8 cellular contexts compared by ENCODE assay signal in the genomic region with DNA sequence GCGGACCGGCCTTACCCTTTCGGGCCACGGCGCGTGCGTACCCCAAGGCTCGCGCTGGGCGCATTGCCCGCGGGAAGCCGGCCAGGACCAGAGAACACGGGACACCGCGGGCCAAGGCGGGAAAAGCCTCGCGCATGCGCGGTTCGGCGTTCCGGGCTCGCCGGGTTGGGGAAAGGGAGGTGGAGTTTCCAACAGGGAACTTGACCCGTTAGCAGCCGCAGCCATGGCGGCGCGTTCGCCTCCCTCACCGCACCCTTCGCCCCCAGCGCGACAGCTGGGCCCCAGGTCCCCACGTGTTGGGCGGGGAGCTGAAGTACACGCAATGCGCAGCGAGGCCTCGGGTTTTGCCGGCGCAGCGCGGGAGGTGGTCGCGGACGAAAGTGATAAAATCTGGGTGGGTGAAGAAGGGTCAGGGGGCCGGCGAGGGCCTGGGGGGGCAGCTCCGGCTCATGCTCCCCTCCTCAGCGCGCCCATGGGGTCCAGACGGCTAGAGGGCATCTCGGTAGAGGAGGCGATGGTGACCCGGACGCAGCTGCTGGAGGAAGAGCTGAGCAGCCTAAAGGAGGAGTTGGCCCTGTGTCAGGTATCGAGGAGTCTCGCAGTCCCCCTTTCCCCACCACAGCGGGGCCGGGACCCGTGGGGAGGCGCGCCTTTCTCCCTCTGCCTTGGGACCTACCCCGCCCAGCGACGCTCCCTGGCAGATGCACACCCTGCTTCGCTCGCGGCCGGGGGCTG. TPM values are rescaled to one million over a fixed set of nuclear protein-coding genes. Genes with fewer than 3 reads are reported as not detected.
DNase-seq lines count a peak whose midpoint lies in the region; ATAC-seq and TF ChIP-seq lines count a peak whose summit lies in the region.

A gene with protein sequence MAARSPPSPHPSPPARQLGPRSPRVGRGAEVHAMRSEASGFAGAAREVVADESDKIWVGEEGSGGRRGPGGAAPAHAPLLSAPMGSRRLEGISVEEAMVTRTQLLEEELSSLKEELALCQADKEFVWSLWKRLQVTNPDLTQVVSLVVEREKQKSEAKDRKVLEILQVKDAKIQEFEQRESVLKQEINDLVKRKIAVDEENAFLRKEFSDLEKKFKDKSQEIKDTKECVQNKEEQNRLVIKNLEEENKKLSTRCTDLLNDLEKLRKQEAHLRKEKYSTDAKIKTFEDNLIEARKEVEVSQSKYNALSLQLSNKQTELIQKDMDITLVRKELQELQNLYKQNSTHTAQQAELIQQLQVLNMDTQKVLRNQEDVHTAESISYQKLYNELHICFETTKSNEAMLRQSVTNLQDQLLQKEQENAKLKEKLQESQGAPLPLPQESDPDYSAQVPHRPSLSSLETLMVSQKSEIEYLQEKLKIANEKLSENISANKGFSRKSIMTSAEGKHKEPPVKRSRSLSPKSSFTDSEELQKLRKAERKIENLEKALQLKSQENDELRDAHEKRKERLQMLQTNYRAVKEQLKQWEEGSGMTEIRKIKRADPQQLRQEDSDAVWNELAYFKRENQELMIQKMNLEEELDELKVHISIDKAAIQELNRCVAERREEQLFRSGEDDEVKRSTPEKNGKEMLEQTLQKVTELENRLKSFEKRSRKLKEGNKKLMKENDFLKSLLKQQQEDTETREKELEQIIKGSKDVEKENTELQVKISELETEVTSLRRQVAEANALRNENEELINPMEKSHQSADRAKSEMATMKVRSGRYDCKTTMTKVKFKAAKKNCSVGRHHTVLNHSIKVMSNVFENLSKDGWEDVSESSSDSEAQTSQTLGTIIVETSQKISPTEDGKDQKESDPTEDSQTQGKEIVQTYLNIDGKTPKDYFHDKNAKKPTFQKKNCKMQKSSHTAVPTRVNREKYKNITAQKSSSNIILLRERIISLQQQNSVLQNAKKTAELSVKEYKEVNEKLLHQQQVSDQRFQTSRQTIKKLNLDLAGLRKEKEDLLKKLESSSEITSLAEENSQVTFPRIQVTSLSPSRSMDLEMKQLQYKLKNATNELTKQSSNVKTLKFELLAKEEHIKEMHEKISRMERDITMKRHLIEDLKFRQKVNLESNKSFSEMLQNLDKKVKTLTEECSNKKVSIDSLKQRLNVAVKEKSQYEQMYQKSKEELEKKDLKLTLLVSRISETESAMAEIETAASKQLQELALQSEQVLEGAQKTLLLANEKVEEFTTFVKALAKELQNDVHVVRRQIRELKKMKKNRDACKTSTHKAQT (N-terminal part only) (plus strand): TSS at position 198 of the 735 bp plus-strand sequence. CDS start 26 bp downstream, at position 224.

- intact Hi-C loops in Calu3 (cut with micrococcal nuclease; ENCODE audit: unreplicated experiment) (no loop called here), cardiac septum (cut with DNase I) (no loop called here), transverse colon (cut with DNase I; ENCODE audit: low total_unique reads) (no loop called here)

- POLR2A ChIA-PET in activated naive CD8-positive, alpha-beta T cell treated with anti-CD3 and anti-CD28 coated beads, Interleukin-2, amount 10 ng/mL, durations not matched to agents 7 days and 5 days (lab: Charles Lee): no interaction called here

- 8% methylated on average over 68 of the region's 73 CpGs; no CpG with 5 or more reads in 1 of the 2 donors for WGBS in transverse colon (ENCODE audit: low coverage in 1 of 2), 2 donors

- TF ChIP-seq POLR2A in transverse colon (IDR thresholded peaks at IDR 0.05): peak; percentile 37

- H3K4me3 Mint-ChIP-seq in Calu3 (ENCODE audit: low read depth, unreplicated experiment): peak within 1 kb of the TSS; percentile 91
- H3K4me3 Mint-ChIP-seq in activated naive CD8-positive, alpha-beta T cell treated with anti-CD3 and anti-CD28 coated beads, Interleukin-2, amount 10 ng/mL, durations not matched to agents 7 days and 5 days: peak within 1 kb of the TSS; percentile 80

- H3K36me3 ChIP-seq in osteoblast (ENCODE audit: insufficient read depth, low read length) (no peaks in the 10 kb centered on the region), transverse colon (no peaks in the 10 kb centered on the region)

- H3K4me1 Mint-ChIP-seq in Calu3 (ENCODE audit: low read depth, unreplicated experiment): peaks cover 8% of the 10 kb centered on the region
- peaks cover 5% of the 10 kb centered on the region for H3K4me1 Mint-ChIP-seq in activated naive CD8-positive, alpha-beta T cell treated with anti-CD3 and anti-CD28 coated beads, Interleukin-2, amount 10 ng/mL, durations not matched to agents 7 days and 5 days

- TF ChIP-seq CTCF in Calu3 (IDR thresholded peaks at IDR 0.05; ENCODE audit: unreplicated experiment): no peak
- TF ChIP-seq CTCF in osteoblast (IDR thresholded peaks at IDR 0.05; ENCODE audit: extremely low read depth, low read depth, low read length): no peak
- no peak for TF ChIP-seq CTCF in transverse colon (IDR thresholded peaks at IDR 0.05)

- peaks cover 6% of the 10 kb centered on the region for H3K4me1 ChIP-seq in osteoblast (ENCODE audit: insufficient read depth, low read length)
- H3K4me1 ChIP-seq in transverse colon: peaks cover 0 to 13% (median 0%) of the 10 kb centered on the region in 4 donors

- no peaks in the 10 kb centered on the region for H3K27me3 Mint-ChIP-seq in Calu3 (ENCODE audit: unreplicated experiment)
- H3K27me3 Mint-ChIP-seq in activated naive CD8-positive, alpha-beta T cell treated with anti-CD3 and anti-CD28 coated beads, Interleukin-2, amount 10 ng/mL, durations not matched to agents 7 days and 5 days: peaks cover 30% of the 10 kb centered on the region

- CTCF ChIA-PET in Calu3 (lab: Charles Lee): no interaction called here

- H3K9me3 Mint-ChIP-seq in Calu3 (ENCODE audit: low read depth, unreplicated experiment): no peaks in the 10 kb centered on the region
- peaks cover 2% of the 10 kb centered on the region for H3K9me3 Mint-ChIP-seq in activated naive CD8-positive, alpha-beta T cell treated with anti-CD3 and anti-CD28 coated beads, Interleukin-2, amount 10 ng/mL, durations not matched to agents 7 days and 5 days

- H3K27me3 ChIP-seq in osteoblast (ENCODE audit: insufficient read depth, low read length): no peaks in the 10 kb centered on the region
- no peaks in the 10 kb centered on the region for H3K27me3 ChIP-seq in transverse colon

- in situ Hi-C loops in transverse colon (cut with MboI; ENCODE audit: low pct_ligation_motif_present in 1 of 4, low pct_unique_long_range_greater_than_20kb in 1 of 4, low sequenced_read_pairs in 3 of 4): no loop called here

- ATAC-seq in GM21528 (IDR thresholded peaks at IDR 0.05; ENCODE audit: low FRiP score, unreplicated experiment): peak; percentile 68
- peak; percentile 59 for ATAC-seq in activated naive CD8-positive, alpha-beta T cell treated with anti-CD3 and anti-CD28 coated beads, Interleukin-2, amount 10 ng/mL, durations not matched to agents 7 days and 5 days (ENCODE audit: low read depth)

- H3K27ac ChIP-seq in osteoblast (ENCODE audit: low read depth, low read length): peak within 1 kb of the TSS; percentile 76
- peak within 1 kb of the TSS; percentile 78 to 90 (median 83) for H3K27ac ChIP-seq in transverse colon

- peaks cover 44% of the 10 kb centered on the region for H3K79me2 ChIP-seq in osteoblast (ENCODE audit: insufficient read depth, low read length)

- H3K4me3 ChIP-seq in Jurkat, Clone E6-1 (ENCODE audit: low read length): peak within 1 kb of the TSS; percentile 65
- peak within 1 kb of the TSS; percentile 99 for H3K4me3 ChIP-seq in osteoblast (ENCODE audit: insufficient read depth, low read length)
- peak within 1 kb of the TSS; percentile 48 to 78 (median 72) for H3K4me3 ChIP-seq in transverse colon

- peak within 1 kb of the TSS; percentile 97 for H3K27ac Mint-ChIP-seq in Calu3 (ENCODE audit: unreplicated experiment)
- peak within 1 kb of the TSS; percentile 66 for H3K27ac Mint-ChIP-seq in activated naive CD8-positive, alpha-beta T cell treated with anti-CD3 and anti-CD28 coated beads, Interleukin-2, amount 10 ng/mL, durations not matched to agents 7 days and 5 days

- H3K9me3 ChIP-seq in osteoblast (ENCODE audit: low read depth, low read length) (no peaks in the 10 kb centered on the region), transverse colon (no peaks in the 10 kb centered on the region)

- no peak for TF ChIP-seq EP300 in transverse colon (IDR thresholded peaks at IDR 0.05; ENCODE audit: low read depth)

- no peaks in the 10 kb centered on the region for H4K20me1 ChIP-seq in osteoblast (ENCODE audit: insufficient read depth, low read length)

- no TSS peak for BruUV-seq in Calu3 (replicated peaks; lab: Mats Ljungman, UMichigan)

- H3K4me2 ChIP-seq in osteoblast (ENCODE audit: insufficient read depth, low read length): peak within 1 kb of the TSS; percentile 95

- H3K36me3 Mint-ChIP-seq in Calu3 (ENCODE audit: insufficient read depth, unreplicated experiment): peaks cover 19% of the 10 kb centered on the region
- peaks cover 3% of the 10 kb centered on the region for H3K36me3 Mint-ChIP-seq in activated naive CD8-positive, alpha-beta T cell treated with anti-CD3 and anti-CD28 coated beads, Interleukin-2, amount 10 ng/mL, durations not matched to agents 7 days and 5 days

- peak within 1 kb of the TSS; percentile 99 for H2AFZ ChIP-seq in osteoblast (ENCODE audit: low read length)

- peak; percentile 91 for DNase-seq in Calu3
- DNase-seq in Jurkat, Clone E6-1 (ENCODE audit: low read depth, low spot score): peak; percentile 50
- DNase-seq in activated naive CD8-positive, alpha-beta T cell treated with anti-CD3 and anti-CD28 coated beads, Interleukin-2, amount 10 ng/mL, durations not matched to agents 7 days and 5 days: peak; percentile 68
- DNase-seq in cardiac septum (ENCODE audit: low spot score): peak; percentile 97
- peak; percentile 98 for DNase-seq in osteoblast (ENCODE audit: insufficient read length, low spot score, missing footprints)
- DNase-seq in transverse colon: peak; percentile 93

RNA-seq across cellular contexts. Expression of the gene that starts here (rescaled TPM):
- total RNA-seq in Calu3 (2022): 5.7 and 6.7 TPM in 2 replicates
- polyA plus RNA-seq in Jurkat, Clone E6-1 (2012; ENCODE audit: insufficient read depth, insufficient read length): 2.3 TPM
- polyA plus RNA-seq in PFSK-1 (2012; ENCODE audit: insufficient read length, low read depth): 4.6 TPM
- under 1 TPM; 0.71 to 0.83 TPM for total RNA-seq in activated naive CD8-positive, alpha-beta T cell treated with anti-CD3 and anti-CD28 coated beads, Interleukin-2, amount 10 ng/mL, durations not matched to agents 7 days and 5 days
- 3.1 TPM for total RNA-seq in cardiac septum
- 17.7 and 18.6 TPM in 2 replicates for total RNA-seq in osteoblast
- 1 to 10 TPM; 1.6 to 7.0 (median 2.4) TPM for total RNA-seq in transverse colon

Comparison
In these comparisons a context has a peak if more than half of its experiments do, and no peak if none do; other contexts are left out.
1. Peak in every context shown above with its lines: DNase-seq, ATAC-seq, H3K4me3 ChIP-seq and H3K27ac ChIP-seq.
2. Peak in DNase-seq and ATAC-seq in activated naive CD8-positive, alpha-beta T cell treated with anti-CD3 and anti-CD28 coated beads, Interleukin-2, amount 10 ng/mL, durations not matched to agents 7 days and 5 days; RNA of the gene not detected or under 1 TPM.